13 cellular contexts compared by ENCODE assay signal in genomic region chr10:44994752-44995530, GRCh38. TPM values are rescaled to one million over a fixed set of nuclear protein-coding genes. Genes with fewer than 3 reads are reported as not detected.
DNase-seq lines count a peak whose midpoint lies in the region; ATAC-seq and TF ChIP-seq lines count a peak whose summit lies in the region.
"Had no signal": no experiment of that assay in that cellular context is flagged by ENCODE, and none has a peak within 500 bp of the region (broad histone marks: within the 10 kb centered on the region; RNA-seq: fewer than 3 reads in every experiment).

No MANE protein-coding gene starts in this region.

- H3K9ac ChIP-seq in MM.1S (ENCODE audit: low read length): no peak overlapping the region
- peak overlapping the region; percentile 14 for H3K9ac ChIP-seq in mucosa of stomach (ENCODE audit: low read length)
- H3K9ac ChIP-seq in PC-3 (ENCODE audit: low read length): no peak overlapping the region

- H3F3A ChIP-seq in MM.1S (ENCODE audit: insufficient read depth, low read length): peaks cover 29% of the 10 kb centered on the region
- H3F3A ChIP-seq in PC-3 (ENCODE audit: low read length, unreplicated experiment): no peaks in the 10 kb centered on the region

- H3K9me3 ChIP-seq in MM.1S (replicated peaks; ENCODE audit: insufficient read depth, low read length): no peaks in the 10 kb centered on the region
- no peaks in the 10 kb centered on the region for H3K9me3 ChIP-seq in mucosa of stomach (ENCODE audit: control insufficient read depth, low read length)
- H3K9me3 ChIP-seq in testis: no peaks in the 10 kb centered on the region
- no peaks in the 10 kb centered on the region for H3K9me3 ChIP-seq in PC-3 (ENCODE audit: low read length)
- H3K9me3 ChIP-seq: adrenal gland had no signal

- no peak for ATAC-seq in GM18867 (IDR thresholded peaks at IDR 0.05; ENCODE audit: unreplicated experiment)
- no peak for ATAC-seq in PC-3

- H4K20me1 ChIP-seq in MM.1S (ENCODE audit: insufficient read depth, low read length): no peaks in the 10 kb centered on the region
- H4K20me1 ChIP-seq in PC-3 (ENCODE audit: low read length): no peaks in the 10 kb centered on the region

- WGBS in testis, 2 donors: 86% methylated on average over 9 of the region's 9 CpGs

- TF ChIP-seq POLR2A in testis (IDR thresholded peaks at IDR 0.05): no peak

- no TSS peak for BruUV-seq in PC-3 (replicated peaks; lab: Mats Ljungman, UMichigan)

- H2AFZ ChIP-seq in MM.1S (ENCODE audit: low read length): no peak overlapping the region
- no peak overlapping the region for H2AFZ ChIP-seq in PC-3 (ENCODE audit: low read length)

- DNase-seq in MM.1S (no peak), ecto neural progenitor cell (ENCODE audit: low spot score) (peak; percentile 34), testis (peak; percentile 12), NCI-H1092 treated with DMSO at 0.1 percent for 48 hours (lab: John Stamatoyannopoulos, UW) (no peak), PC-3 (no peak), cerebellar nuclear complex (lab: John Stamatoyannopoulos, UW) (no peak)
- DNase-seq: adrenal gland, DMS79, erythroblast, NCI-H226 had no signal

- H3K4me2 ChIP-seq in MM.1S (ENCODE audit: low read depth, low read length): no peak overlapping the region
- no peak overlapping the region for H3K4me2 ChIP-seq in PC-3 (ENCODE audit: low read length)

- intact Hi-C loops in testis (cut with DNase I; ENCODE audit: low total_unique reads) (no loop called here), PC-3 (cut with micrococcal nuclease) (no loop called here)

- H3K9me2 ChIP-seq in MM.1S (replicated peaks; ENCODE audit: insufficient read depth, low read length) (no peaks in the 10 kb centered on the region), PC-3 (replicated peaks; ENCODE audit: low read length) (no peaks in the 10 kb centered on the region)

- H3K4me3 ChIP-seq in MM.1S (ENCODE audit: low read length) (no peak overlapping the region), mucosa of stomach (ENCODE audit: low read length) (no peak overlapping the region), testis (no peak overlapping the region), PC-3 (ENCODE audit: low read length) (no peak overlapping the region)
- H3K4me3 ChIP-seq: adrenal gland, SK-N-MC had no signal

- H3K27ac ChIP-seq in MM.1S (ENCODE audit: low read length) (peak overlapping the region; percentile 59; the same call in 1 of the 2 replicates), testis (peak overlapping the region; percentile 75 to 86), PC-3 (ENCODE audit: low read length) (no peak overlapping the region)
- H3K27ac ChIP-seq: SK-N-MC had no signal

- TF ChIP-seq CTCF in MM.1S (IDR thresholded peaks at IDR 0.05; ENCODE audit: low read length): no peak
- no peak for TF ChIP-seq CTCF in testis (IDR thresholded peaks at IDR 0.05)
- TF ChIP-seq CTCF in PC-3 (conservative IDR thresholded peaks at IDR 0.05; ENCODE audit: low read depth, low read length): no peak

- CTCF ChIA-PET in PC-3 (lab: Charles Lee): no interaction called here

- POLR2A ChIA-PET in PC-3 (lab: Charles Lee; ENCODE audit: unreplicated experiment): interaction anchor here (0.6 kb wide), 1 partner anchor 14 kb away, joined by 8 read pairs; no protein-coding TSS in a partner anchor

- H3K79me2 ChIP-seq in MM.1S (ENCODE audit: low read length) (no peaks in the 10 kb centered on the region), PC-3 (ENCODE audit: low read length) (no peaks in the 10 kb centered on the region)

- peaks cover 26% of the 10 kb centered on the region for H3K4me1 ChIP-seq in MM.1S (ENCODE audit: low read length)
- H3K4me1 ChIP-seq in mucosa of stomach (ENCODE audit: control insufficient read depth, insufficient read depth, low read length): peaks cover 44% of the 10 kb centered on the region
- peaks cover 58% of the 10 kb centered on the region for H3K4me1 ChIP-seq in testis
- H3K4me1 ChIP-seq in PC-3 (ENCODE audit: insufficient read depth, low read length): no peaks in the 10 kb centered on the region

- H3K36me3 ChIP-seq in MM.1S (replicated peaks; ENCODE audit: insufficient read depth, low read length) (peaks cover 11% of the 10 kb centered on the region; the same call in 1 of the 2 replicates), mucosa of stomach (ENCODE audit: control insufficient read depth, insufficient read depth, low read length) (no peaks in the 10 kb centered on the region), testis (ENCODE audit: low read depth, missing control alignments) (no peaks in the 10 kb centered on the region), PC-3 (ENCODE audit: low read depth, low read length) (no peaks in the 10 kb centered on the region)

- H3K27me3 ChIP-seq in MM.1S (replicated peaks; ENCODE audit: insufficient read depth, low read length): no peaks in the 10 kb centered on the region
- H3K27me3 ChIP-seq in mucosa of stomach (ENCODE audit: control insufficient read depth, insufficient read depth, low read length): no peaks in the 10 kb centered on the region
- H3K27me3 ChIP-seq in testis: no peaks in the 10 kb centered on the region
- no peaks in the 10 kb centered on the region for H3K27me3 ChIP-seq in PC-3 (ENCODE audit: low read length)
- H3K27me3 ChIP-seq: adrenal gland had no signal

RNA-seq across cellular contexts. Expression of gene ZNF22, which starts 5.8 kb away (rescaled TPM):
- 10 to 100 TPM; 12.6 TPM for total RNA-seq in testis
- polyA plus RNA-seq in testis (ENCODE audit: insufficient read depth, low read depth, low replicate concordance): 12.6 TPM
- 17.6 and 24.8 TPM in 2 replicates for total RNA-seq in PC-3 (2014; rRNA removed)

RNA-seq across cellular contexts. Expression of gene DEPP1, which starts 16.3 kb away (rescaled TPM):
- total RNA-seq in testis (10 to 100 TPM; 33.1 to 84.9 TPM), PC-3 (2014; rRNA removed) (8.0 and 9.0 TPM in 2 replicates)
- polyA plus RNA-seq in testis (ENCODE audit: insufficient read depth, low read depth, low replicate concordance): 29.1 TPM

RNA-seq across cellular contexts. Expression of gene RASSF4, which starts 35.3 kb away (rescaled TPM):
- total RNA-seq in testis: 10 to 100 TPM; 53.1 to 68.1 TPM
- polyA plus RNA-seq in testis (ENCODE audit: insufficient read depth, low read depth, low replicate concordance): 28.2 TPM
- 7.7 and 8.7 TPM in 2 replicates for total RNA-seq in PC-3 (2014; rRNA removed)

Comparison
In these comparisons a context has a peak if more than half of its experiments do, and no peak if none do; other contexts are left out.
1. DNase-seq: peak in ecto neural progenitor cell (single experiment) and testis (single experiment); none in MM.1S (single experiment), NCI-H1092 treated with DMSO at 0.1 percent for 48 hours (single experiment), PC-3 (single experiment) and cerebellar nuclear complex (0 of 2).